Comparison of ENCODE assay signal across 15 cellular contexts in genomic region chr3:48155122-48155521, GRCh38. TPM values are rescaled to one million over a fixed set of nuclear protein-coding genes. Genes with fewer than 3 reads are reported as not detected.
DNase-seq lines count a peak whose midpoint lies in the region; ATAC-seq and TF ChIP-seq lines count a peak whose summit lies in the region.
"Had no signal": no experiment of that assay in that cellular context is flagged by ENCODE, and none has a peak within 500 bp of the region (broad histone marks: within the 10 kb centered on the region; RNA-seq: fewer than 3 reads in every experiment).

No MANE protein-coding gene starts in this region.

- H3K4me1 Mint-ChIP-seq in activated naive CD8-positive, alpha-beta T cell treated with anti-CD3 and anti-CD28 coated beads, Interleukin-2, amount 50 U/mL, for 24 hours = no peaks in the 10 kb centered on the region
- no peaks in the 10 kb centered on the region for H3K4me1 Mint-ChIP-seq in activated naive CD8-positive, alpha-beta T cell treated with anti-CD3 and anti-CD28 coated beads for 36 hours
- H3K4me1 Mint-ChIP-seq in type B pancreatic cell (ENCODE audit: unreplicated experiment) = peaks cover 3% of the 10 kb centered on the region

- H3K4me3 ChIP-seq in right cardiac atrium (ENCODE audit: low read length) = no peak overlapping the region
- H3K4me3 ChIP-seq: HAP-1 had no signal

- H3K4me1 ChIP-seq in right cardiac atrium (ENCODE audit: control insufficient read depth, insufficient read depth, low read length) = peaks cover 6% of the 10 kb centered on the region
- H3K4me1 ChIP-seq: HAP-1 had no signal

- peak; percentile 50 for ATAC-seq in activated naive CD8-positive, alpha-beta T cell treated with anti-CD3 and anti-CD28 coated beads, Interleukin-2, amount 50 U/mL, for 24 hours
- ATAC-seq in right cardiac atrium = no peak

- TF ChIP-seq CTCF in RWPE1 (conservative IDR thresholded peaks at IDR 0.05; ENCODE audit: low read depth) = no peak
- no peak for TF ChIP-seq CTCF in type B pancreatic cell (conservative IDR thresholded peaks at IDR 0.05)

- POLR2A ChIA-PET in RWPE1 (lab: Yijun Ruan, JAX; ENCODE audit: low non-redundant PET) = no interaction called here

- no peak for DNase-seq in activated naive CD8-positive, alpha-beta T cell treated with anti-CD3 and anti-CD28 coated beads, Interleukin-2, amount 50 U/mL, for 24 hours
- DNase-seq in activated naive CD8-positive, alpha-beta T cell treated with anti-CD3 and anti-CD28 coated beads for 36 hours = no peak
- peak; percentile 69 for DNase-seq in RWPE1 (ENCODE audit: low spot score)
- peak; percentile 56 for DNase-seq in fibroblast of peridontal ligament (ENCODE audit: extremely low read depth)
- no peak for DNase-seq in type B pancreatic cell (ENCODE audit: extremely low spot score, unreplicated experiment)
- no peak for DNase-seq in right cardiac atrium
- no peak for DNase-seq in Ammon's horn (ENCODE audit: low spot score)
- DNase-seq in cerebellar nuclear complex (lab: John Stamatoyannopoulos, UW) = no peak
- DNase-seq: activated CD4-positive, alpha-beta T cell treated with anti-CD3 and anti-CD28 coated beads, Interleukin-2, amount 50 U/mL, for 4 hours; activated naive CD4-positive, alpha-beta T cell treated with Interleukin-2 at 50 U/mL for 16 hours; AML-193; NCI-H1092; NCI-H748 treated with DMSO at 0.1 percent for 48 hours; stimulated activated CD4-positive, alpha-beta T cell treated with anti-CD3 and anti-CD28 coated beads, Interleukin-12 subunit alpha, Interleukin-12 subunit beta, amount 100 ng/mL, for 4 hours had no signal

- CTCF ChIA-PET in RWPE1 (lab: Yijun Ruan, JAX) = no interaction called here

- no peaks in the 10 kb centered on the region for H3K27me3 Mint-ChIP-seq in activated naive CD8-positive, alpha-beta T cell treated with anti-CD3 and anti-CD28 coated beads, Interleukin-2, amount 50 U/mL, for 24 hours
- H3K27me3 Mint-ChIP-seq in activated naive CD8-positive, alpha-beta T cell treated with anti-CD3 and anti-CD28 coated beads for 36 hours = no peaks in the 10 kb centered on the region
- no peaks in the 10 kb centered on the region for H3K27me3 Mint-ChIP-seq in type B pancreatic cell

- no peaks in the 10 kb centered on the region for H3K27me3 ChIP-seq in right cardiac atrium (ENCODE audit: control insufficient read depth, insufficient read depth)

- H3K4me3 Mint-ChIP-seq in activated naive CD8-positive, alpha-beta T cell treated with anti-CD3 and anti-CD28 coated beads, Interleukin-2, amount 50 U/mL, for 24 hours = no peak overlapping the region
- H3K4me3 Mint-ChIP-seq in activated naive CD8-positive, alpha-beta T cell treated with anti-CD3 and anti-CD28 coated beads for 36 hours = no peak overlapping the region
- H3K4me3 Mint-ChIP-seq in type B pancreatic cell = no peak overlapping the region

- intact Hi-C loops in right cardiac atrium (cut with DNase I) = loop anchor here in 3 of 4 donors (5.0 to 10.0 kb wide), 4 partner anchors 160 to 320 kb away; no protein-coding TSS in a partner anchor

- H3K9me3 ChIP-seq in right cardiac atrium (ENCODE audit: control insufficient read depth, low read length) = no peaks in the 10 kb centered on the region
- H3K9me3 ChIP-seq: HAP-1 had no signal

- peaks cover 25% of the 10 kb centered on the region for H3K36me3 Mint-ChIP-seq in activated naive CD8-positive, alpha-beta T cell treated with anti-CD3 and anti-CD28 coated beads, Interleukin-2, amount 50 U/mL, for 24 hours (ENCODE audit: low read depth)
- peaks cover 12% of the 10 kb centered on the region for H3K36me3 Mint-ChIP-seq in activated naive CD8-positive, alpha-beta T cell treated with anti-CD3 and anti-CD28 coated beads for 36 hours
- H3K36me3 Mint-ChIP-seq in type B pancreatic cell = peaks cover 6% of the 10 kb centered on the region

- H3K27ac ChIP-seq in RWPE1 = no peak overlapping the region; the same call in 1 of the 2 replicates
- no peak overlapping the region for H3K27ac ChIP-seq in right cardiac atrium (ENCODE audit: low read length)

- H3K9me3 Mint-ChIP-seq in activated naive CD8-positive, alpha-beta T cell treated with anti-CD3 and anti-CD28 coated beads, Interleukin-2, amount 50 U/mL, for 24 hours = no peaks in the 10 kb centered on the region
- H3K9me3 Mint-ChIP-seq in activated naive CD8-positive, alpha-beta T cell treated with anti-CD3 and anti-CD28 coated beads for 36 hours = no peaks in the 10 kb centered on the region
- no peaks in the 10 kb centered on the region for H3K9me3 Mint-ChIP-seq in type B pancreatic cell

- no peak overlapping the region for H3K27ac Mint-ChIP-seq in activated naive CD8-positive, alpha-beta T cell treated with anti-CD3 and anti-CD28 coated beads, Interleukin-2, amount 50 U/mL, for 24 hours
- no peak overlapping the region for H3K27ac Mint-ChIP-seq in activated naive CD8-positive, alpha-beta T cell treated with anti-CD3 and anti-CD28 coated beads for 36 hours
- peak overlapping the region; percentile 69 for H3K27ac Mint-ChIP-seq in type B pancreatic cell

- WGBS in right cardiac atrium = 88% methylated on average over 2 of the region's 2 CpGs

RNA-seq across cellular contexts. Expression of gene CDC25A, which starts 33.1 kb away (rescaled TPM):
- 10 to 100 TPM; 55.7 to 57.4 TPM for total RNA-seq in activated naive CD8-positive, alpha-beta T cell treated with anti-CD3 and anti-CD28 coated beads for 36 hours
- total RNA-seq in type B pancreatic cell (ENCODE audit: low replicate concordance) = 13.0 and 28.0 TPM in 2 replicates
- total RNA-seq in right cardiac atrium = 1 to 10 TPM in 1 of 4 donors, under 1 TPM in 3; 0.71 to 1.0 (median 0.87) TPM
- polyA plus RNA-seq in right cardiac atrium = 0.86 TPM

Comparison
In these comparisons a context has a peak if more than half of its experiments do, and no peak if none do; other contexts are left out.
1. DNase-seq: peak in RWPE1 (single experiment) and fibroblast of peridontal ligament (single experiment); none in activated naive CD8-positive, alpha-beta T cell treated with anti-CD3 and anti-CD28 coated beads, Interleukin-2, amount 50 U/mL, for 24 hours (single experiment), activated naive CD8-positive, alpha-beta T cell treated with anti-CD3 and anti-CD28 coated beads for 36 hours (single experiment), type B pancreatic cell (single experiment), right cardiac atrium (0 of 3), Ammon's horn (single experiment) and cerebellar nuclear complex (0 of 2).